Comparison of ENCODE assay signal across 22 cellular contexts in the genomic region with DNA sequence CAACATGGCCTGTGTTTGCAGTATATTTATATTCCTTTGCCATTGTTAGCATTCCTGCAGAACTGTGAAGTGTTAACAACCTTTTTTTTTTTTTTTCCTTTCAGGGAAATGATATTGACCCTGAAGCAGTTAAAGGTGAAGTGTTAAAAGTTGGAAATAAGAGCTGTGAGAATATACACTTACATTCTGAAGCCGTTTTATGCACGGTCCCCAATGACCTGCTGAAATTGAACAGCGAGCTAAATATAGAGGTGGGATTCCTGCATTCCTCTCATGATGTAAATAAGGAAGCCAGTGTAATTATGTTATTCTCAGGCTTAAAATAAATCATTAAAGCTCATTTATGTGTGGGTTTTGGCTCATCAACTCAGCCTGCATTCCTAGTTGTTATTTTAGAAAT.
DNase-seq lines count a peak whose midpoint lies in the region; ATAC-seq and TF ChIP-seq lines count a peak whose summit lies in the region.
"Had no signal": no experiment of that assay in that cellular context is flagged by ENCODE, and none has a peak within 500 bp of the region (broad histone marks: within the 10 kb centered on the region; RNA-seq: fewer than 3 reads in every experiment).

No MANE protein-coding gene starts in this region.

- no peak for TF ChIP-seq POLR2A in erythroblast (IDR thresholded peaks at IDR 0.05; ENCODE audit: low read length)
- no peak for TF ChIP-seq POLR2A in right lobe of liver (IDR thresholded peaks at IDR 0.05)

- WGBS in right lobe of liver (ENCODE audit: insufficient coverage, low coverage, low lambda C conversion rate, missing lambda C conversion rate), result 54% methylated on average over 3 of the region's 3 CpGs

- H3K4me1 Mint-ChIP-seq in Calu3 (ENCODE audit: low read depth, unreplicated experiment), result peaks cover 77% of the 10 kb centered on the region
- H3K4me1 Mint-ChIP-seq: CD14-positive monocyte; CD8-positive, alpha-beta memory T cell; GM23338 had no signal

- H3K27me3 ChIP-seq in right lobe of liver, result no peaks in the 10 kb centered on the region
- H3K27me3 ChIP-seq: BE2C; BLaER1 treated with 17β-estradiol and CSF1 and Interleukin-3, amounts not matched to agents 10 nM and 100 nM had no signal

- H3K27ac ChIP-seq in right lobe of liver, result no peak overlapping the region
- H3K27ac ChIP-seq: BLaER1 treated with 17β-estradiol and CSF1 and Interleukin-3, amounts not matched to agents 10 nM and 100 nM had no signal

- intact Hi-C loops in Calu3 (cut with micrococcal nuclease; ENCODE audit: unreplicated experiment) (no loop called here), right lobe of liver (cut with DNase I) (no loop called here)

- peaks cover 0 to 33% (median 4%) of the 10 kb centered on the region in 4 donors for H3K4me1 ChIP-seq in right lobe of liver
- H3K4me1 ChIP-seq: BE2C had no signal

- ATAC-seq in right lobe of liver, result no peak
- ATAC-seq: A549, GM23338 had no signal

- H3K27me3 Mint-ChIP-seq in Calu3 (ENCODE audit: unreplicated experiment), result no peaks in the 10 kb centered on the region

- peak overlapping the region; percentile 45 for H3K27ac Mint-ChIP-seq in Calu3 (ENCODE audit: unreplicated experiment)
- H3K27ac Mint-ChIP-seq: CD14-positive monocyte; CD4-positive, alpha-beta T cell; CD8-positive, alpha-beta memory T cell; GM23338; H9 had no signal

- H3K4me3 Mint-ChIP-seq in Calu3 (ENCODE audit: low read depth, unreplicated experiment), result no peak overlapping the region
- H3K4me3 Mint-ChIP-seq: CD14-positive monocyte; CD4-positive, alpha-beta T cell; CD8-positive, alpha-beta memory T cell; GM23338; H9; HFFc6 had no signal

- no peaks in the 10 kb centered on the region for H3K9me3 ChIP-seq in right lobe of liver
- H3K9me3 ChIP-seq: BE2C; BLaER1 treated with 17β-estradiol and CSF1 and Interleukin-3, amounts not matched to agents 10 nM and 100 nM had no signal

- CTCF ChIA-PET in Calu3 (lab: Charles Lee), result interaction anchor here (0.7 kb wide), 1 partner anchor 12 kb away, joined by 7 read pairs; no protein-coding TSS in a partner anchor

- BruUV-seq in Calu3 (replicated peaks; lab: Mats Ljungman, UMichigan), result no TSS peak

- TF ChIP-seq CTCF in Calu3 (IDR thresholded peaks at IDR 0.05; ENCODE audit: unreplicated experiment) (no peak), right lobe of liver (IDR thresholded peaks at IDR 0.05) (no peak)

- H3K9me3 Mint-ChIP-seq in Calu3 (ENCODE audit: low read depth, unreplicated experiment), result no peaks in the 10 kb centered on the region
- H3K9me3 Mint-ChIP-seq: CD14-positive monocyte; CD4-positive, alpha-beta T cell; CD8-positive, alpha-beta memory T cell; GM23338 had no signal

- H3K36me3 Mint-ChIP-seq in Calu3 (ENCODE audit: insufficient read depth, unreplicated experiment), result peaks cover 75% of the 10 kb centered on the region
- H3K36me3 Mint-ChIP-seq: CD14-positive monocyte; CD8-positive, alpha-beta memory T cell had no signal

- DNase-seq in Calu3 (no peak), dermis blood vessel endothelial cell (peak; percentile 15), kidney glomerular epithelial cell (lab: John Stamatoyannopoulos, UW) (peak; percentile 56), renal cortical epithelial cell (ENCODE audit: low read depth) (peak; percentile 81), NCI-H82 (lab: John Stamatoyannopoulos, UW) (no peak), erythroblast (lab: John Stamatoyannopoulos, UW) (no peak), right lobe of liver (no peak), NAMALWA (ENCODE audit: low spot score) (no peak)
- DNase-seq: 8988T; ACHN; AML-193; BE2C; CD4-positive, alpha-beta T cell; CD8-positive, alpha-beta memory T cell; DMS153; DND-41; H9; HFFc6 had no signal

- H3K4me3 ChIP-seq in right lobe of liver, result no peak overlapping the region
- H3K4me3 ChIP-seq: A549; BLaER1 treated with 17β-estradiol and CSF1 and Interleukin-3, amounts not matched to agents 10 nM and 100 nM; GM23338 had no signal

- H3K36me3 ChIP-seq in right lobe of liver, result no peaks in the 10 kb centered on the region
- H3K36me3 ChIP-seq: BE2C; BLaER1 treated with 17β-estradiol and CSF1 and Interleukin-3, amounts not matched to agents 10 nM and 100 nM had no signal

Comparison
In these comparisons a context has a peak if more than half of its experiments do, and no peak if none do; other contexts are left out.
1. DNase-seq: peak in dermis blood vessel endothelial cell (single experiment), kidney glomerular epithelial cell (single experiment) and renal cortical epithelial cell (single experiment); none in Calu3 (single experiment), NCI-H82 (single experiment), erythroblast (0 of 2), right lobe of liver (0 of 3) and NAMALWA (single experiment).